In the genomic region with DNA sequence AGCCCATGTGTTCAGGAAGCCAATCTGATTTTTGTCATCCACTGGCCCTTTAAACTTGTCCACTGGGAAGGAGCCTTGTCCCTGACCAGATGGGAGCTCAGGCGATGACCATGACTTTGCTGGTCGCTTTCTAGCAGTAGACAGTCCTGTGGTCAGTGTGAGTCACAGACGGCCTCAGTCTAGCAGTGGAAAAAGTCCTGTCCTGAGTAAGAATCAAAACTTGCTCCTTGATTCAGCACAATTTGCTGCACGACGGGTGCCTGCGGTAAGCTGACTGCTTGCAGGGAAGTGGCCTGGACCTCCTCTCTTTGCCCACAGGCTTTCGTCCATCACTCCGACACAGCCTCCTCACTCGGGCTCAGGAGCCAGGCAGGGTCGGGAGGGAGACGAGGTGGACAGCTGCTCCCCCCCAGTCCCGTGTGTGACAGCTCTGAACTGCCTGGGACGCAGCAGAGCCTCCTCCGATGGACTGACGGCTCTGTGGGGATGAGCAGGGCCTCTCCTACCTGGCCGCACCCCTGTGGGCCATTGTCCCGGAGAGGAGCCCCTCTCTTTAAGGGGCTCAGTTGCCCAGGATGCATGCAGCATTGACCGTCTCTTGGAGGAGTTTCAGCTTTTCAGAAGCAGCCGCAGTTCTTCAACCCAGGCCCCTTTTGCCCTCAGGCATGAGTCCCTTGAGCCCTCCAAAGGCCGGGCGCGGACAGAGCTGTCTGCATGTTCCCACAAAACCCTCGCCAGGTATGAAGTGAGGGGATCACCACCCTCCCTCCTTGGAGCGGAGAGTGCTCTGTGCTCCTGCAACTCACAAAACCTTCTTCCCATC, we compare ENCODE assay signal across 13 cellular contexts.
DNase-seq lines count a peak whose midpoint lies in the region; ATAC-seq, FAIRE-seq and TF ChIP-seq lines count a peak whose summit lies in the region.
"Had no signal": no experiment of that assay in that cellular context is flagged by ENCODE, and none has a peak within 500 bp of the region (broad histone marks: within the 10 kb centered on the region; RNA-seq: fewer than 3 reads in every experiment).

No MANE protein-coding gene starts in this region.

- no peaks in the 10 kb centered on the region for H3K9me3 ChIP-seq in pancreas

- peak overlapping the region; percentile 74 for H3K27ac Mint-ChIP-seq in chondrocyte (ENCODE audit: unreplicated experiment)

- DNase-seq in AG20443 (ENCODE audit: low spot score) (peak; percentile 89), LHCN-M2 (ENCODE audit: low read depth) (peak; percentile 89), chondrocyte (ENCODE audit: low spot score) (no peak), pancreas (no peak), NCI-H510A (lab: John Stamatoyannopoulos, UW) (no peak), HK-2 (ENCODE audit: unreplicated experiment) (no peak)
- DNase-seq: effector CD4-positive, alpha-beta T cell; NCI-H446; occipital lobe; WERI-Rb-1 had no signal

- peaks cover 44% of the 10 kb centered on the region for H3K4me1 Mint-ChIP-seq in chondrocyte (ENCODE audit: low read depth)

- no peak for FAIRE-seq in pancreas (lab: Jason Lieb, UNC)
- FAIRE-seq: G401.6 had no signal

- no peak overlapping the region for H3K4me3 ChIP-seq in pancreas

- H3K9me3 Mint-ChIP-seq in chondrocyte (ENCODE audit: low read depth) = peaks cover 2% of the 10 kb centered on the region

- ATAC-seq in pancreas (no peak), GM18868 (IDR thresholded peaks at IDR 0.05; ENCODE audit: unreplicated experiment) (no peak), HG03095 (IDR thresholded peaks at IDR 0.05; ENCODE audit: unreplicated experiment) (no peak)

- WGBS in pancreas, 2 donors = 59 to 71% methylated on average over 24 of the region's 24 CpGs

- no peaks in the 10 kb centered on the region for H3K27me3 ChIP-seq in pancreas

- no peak overlapping the region for H3K4me3 Mint-ChIP-seq in chondrocyte (ENCODE audit: unreplicated experiment)

- H3K4me1 ChIP-seq in pancreas = no peaks in the 10 kb centered on the region

- intact Hi-C loops in pancreas (cut with DNase I) = no loop called here

- H3K36me3 ChIP-seq in pancreas = no peaks in the 10 kb centered on the region
- H3K36me3 ChIP-seq: WERI-Rb-1 had no signal

- TF ChIP-seq CTCF in chondrocyte (IDR thresholded peaks at IDR 0.05) = no peak
- no peak for TF ChIP-seq CTCF in pancreas (IDR thresholded peaks at IDR 0.05)

- peak overlapping the region; percentile 81 to 87 (median 84) for H3K27ac ChIP-seq in pancreas
- H3K27ac ChIP-seq: WERI-Rb-1 had no signal

- no peaks in the 10 kb centered on the region for H3K27me3 Mint-ChIP-seq in chondrocyte (ENCODE audit: low read depth)

- no peaks in the 10 kb centered on the region for H3K36me3 Mint-ChIP-seq in chondrocyte (ENCODE audit: low read depth)

Comparison
In these comparisons a context has a peak if more than half of its experiments do, and no peak if none do; other contexts are left out.
1. DNase-seq: peak in AG20443 (single experiment) and LHCN-M2 (single experiment); none in chondrocyte (single experiment), pancreas (0 of 6), NCI-H510A (single experiment) and HK-2 (single experiment).